Comparison of ENCODE assay signal across 12 cellular contexts in the genomic region with DNA sequence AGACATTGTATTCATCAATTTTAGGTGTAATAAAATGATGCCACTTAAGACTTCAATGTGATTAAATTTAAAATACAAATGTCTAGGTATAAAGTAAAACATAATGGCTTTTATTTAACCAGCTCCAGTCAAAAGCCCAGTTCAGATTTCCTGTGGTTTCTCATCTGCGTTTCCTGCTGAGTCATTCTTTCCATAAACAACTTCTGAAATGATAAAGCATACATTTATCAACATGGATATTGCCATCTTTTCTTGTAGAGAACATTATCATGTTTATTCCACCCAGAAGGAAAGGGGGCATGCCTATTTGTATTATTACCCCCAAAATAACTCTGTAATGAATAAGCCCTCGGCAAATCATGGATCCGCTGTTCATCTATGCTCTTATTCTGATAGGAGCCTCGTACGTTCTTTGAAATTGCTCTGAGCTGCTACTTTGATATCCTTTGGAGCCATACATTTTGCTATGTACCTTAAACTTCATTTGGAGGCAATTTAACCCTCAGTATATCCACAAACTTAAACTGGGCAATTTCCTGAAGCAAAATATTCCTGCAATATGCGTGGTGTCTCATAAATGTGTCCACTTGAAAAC. TPM values are rescaled to one million over a fixed set of nuclear protein-coding genes. Genes with fewer than 3 reads are reported as not detected.
DNase-seq lines count a peak whose midpoint lies in the region; ATAC-seq and FAIRE-seq lines count a peak whose summit lies in the region.
"Had no signal": no experiment of that assay in that cellular context is flagged by ENCODE, and none has a peak within 500 bp of the region (broad histone marks: within the 10 kb centered on the region; RNA-seq: fewer than 3 reads in every experiment).

No MANE protein-coding gene starts in this region.

- peak; percentile 49 for FAIRE-seq in HTR-8/SVneo (lab: Jason Lieb, UNC)
- FAIRE-seq: GM12891 had no signal

- peaks cover 25% of the 10 kb centered on the region for H3K4me1 ChIP-seq in iPS-18a (ENCODE audit: control insufficient read depth, low read depth, low read length)

- H3K36me3 ChIP-seq in iPS-18a (ENCODE audit: control insufficient read depth, low read depth, low read length), result no peaks in the 10 kb centered on the region
- H3K36me3 ChIP-seq: thoracic aorta had no signal

- H3K27ac ChIP-seq in iPS-18a (ENCODE audit: low read length), result peak overlapping the region; percentile 7
- H3K27ac ChIP-seq: thoracic aorta had no signal

- H3K36me3 Mint-ChIP-seq in T-helper 2 cell treated with Interferon-gamma antibody and Interleukin-4, amounts not matched to agents 5 μg/mL and 100 μg/mL, for 36 hours (ENCODE audit: low read depth), result no peaks in the 10 kb centered on the region

- intact Hi-C loops in left cardiac atrium (cut with DNase I), result no loop called here

- no peak overlapping the region for H3K27ac Mint-ChIP-seq in T-helper 2 cell treated with Interferon-gamma antibody and Interleukin-4, amounts not matched to agents 5 μg/mL and 100 μg/mL, for 36 hours

- DNase-seq in CD1c-positive myeloid dendritic cell (ENCODE audit: extremely low spot score), result peak; percentile 31
- DNase-seq in HTR-8/SVneo (ENCODE audit: insufficient read length, low spot score), result peak; percentile 65
- DNase-seq in T-helper 2 cell treated with Interferon-gamma antibody and Interleukin-4, amounts not matched to agents 5 μg/mL and 100 μg/mL, for 36 hours (ENCODE audit: low spot score), result peak; percentile 27
- DNase-seq in left cardiac atrium, result no peak
- DNase-seq: glutamatergic neuron, retina had no signal

- H3K27me3 Mint-ChIP-seq in T-helper 2 cell treated with Interferon-gamma antibody and Interleukin-4, amounts not matched to agents 5 μg/mL and 100 μg/mL, for 36 hours (ENCODE audit: low read depth), result peaks cover 55% of the 10 kb centered on the region

- H3K9me3 Mint-ChIP-seq in T-helper 2 cell treated with Interferon-gamma antibody and Interleukin-4, amounts not matched to agents 5 μg/mL and 100 μg/mL, for 36 hours, result no peaks in the 10 kb centered on the region

- no peaks in the 10 kb centered on the region for H3K27me3 ChIP-seq in iPS-18a (ENCODE audit: control insufficient read depth, insufficient read depth, low read length)

- H3K9ac ChIP-seq in iPS-18a (ENCODE audit: low read length), result no peak overlapping the region

- no peak overlapping the region for H3K4me3 ChIP-seq in iPS-18a (ENCODE audit: low read length)
- H3K4me3 ChIP-seq: thoracic aorta had no signal

- no peak for ATAC-seq in left cardiac atrium
- ATAC-seq in HG02588 (IDR thresholded peaks at IDR 0.05; ENCODE audit: unreplicated experiment), result no peak
- no peak for ATAC-seq in GM21529 (IDR thresholded peaks at IDR 0.05; ENCODE audit: unreplicated experiment)
- no peak for ATAC-seq in GM19397 (IDR thresholded peaks at IDR 0.05; ENCODE audit: unreplicated experiment)

- H3K4me3 Mint-ChIP-seq in T-helper 2 cell treated with Interferon-gamma antibody and Interleukin-4, amounts not matched to agents 5 μg/mL and 100 μg/mL, for 36 hours, result peak overlapping the region; percentile 48

- H3K9me3 ChIP-seq in iPS-18a (ENCODE audit: control insufficient read depth, low read depth, low read length), result no peaks in the 10 kb centered on the region
- H3K9me3 ChIP-seq: thoracic aorta had no signal

- peaks cover 26% of the 10 kb centered on the region for H3K4me1 Mint-ChIP-seq in T-helper 2 cell treated with Interferon-gamma antibody and Interleukin-4, amounts not matched to agents 5 μg/mL and 100 μg/mL, for 36 hours (ENCODE audit: low read depth)

RNA-seq across cellular contexts. Expression of a gene that starts 28.3 kb away (rescaled TPM):
- 100 to 1,000 TPM; 145 to 160 TPM for total RNA-seq in left cardiac atrium
